Comparison of ENCODE assay signal across 21 cellular contexts in the genomic region with DNA sequence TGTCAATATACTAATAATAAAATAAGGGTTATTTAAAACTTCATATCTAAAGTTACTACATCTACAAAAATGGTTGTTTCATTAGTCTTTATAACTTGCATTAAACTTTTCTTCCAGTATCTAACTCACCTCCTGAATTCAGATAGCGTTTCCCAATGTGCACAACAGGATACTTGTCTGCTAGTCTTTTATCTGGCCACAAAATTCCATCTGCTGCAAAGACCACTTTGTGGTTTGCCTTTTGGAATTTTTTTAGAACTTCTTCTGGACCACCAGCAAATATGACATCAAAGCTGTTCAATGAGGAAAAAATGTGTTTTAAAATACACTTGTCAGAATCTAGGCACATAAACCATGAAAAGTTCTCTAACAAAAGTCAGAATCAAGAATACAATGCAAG. TPM values are rescaled to one million over a fixed set of nuclear protein-coding genes. Genes with fewer than 3 reads are reported as not detected.
"Had no signal": no experiment of that assay in that cellular context is flagged by ENCODE, and none has a peak within 500 bp of the region (broad histone marks: within the 10 kb centered on the region; RNA-seq: fewer than 3 reads in every experiment).

No MANE protein-coding gene starts in this region.

- H3K27ac ChIP-seq: coronary artery, hepatocyte, neutrophil, psoas muscle, skin epidermis had no signal

- DNase-seq: effector CD4-positive, alpha-beta T cell; endodermal cell; erythroblast; foreskin melanocyte; head of caudate nucleus; kidney; left colon; mammary epithelial cell; naive thymus-derived CD4-positive, alpha-beta T cell; nephron progenitor cell; psoas muscle; retina; stimulated activated CD4-positive, alpha-beta T cell treated with anti-CD3 and anti-CD28 coated beads, Interleukin-2, amount 100 ng/mL, for 48 hours; stimulated activated naive CD4-positive, alpha-beta T cell treated with Interleukin-2 at 50 U/mL for 16 hours; trophoblast cell had no signal

- H3K36me3 ChIP-seq: neutrophil had no signal

- H3K4me3 ChIP-seq: coronary artery, hepatocyte, psoas muscle, skin epidermis had no signal

- H3K4me2 ChIP-seq: hepatocyte had no signal

- H3K9me3 ChIP-seq: neutrophil, psoas muscle had no signal

- ATAC-seq: left colon; naive thymus-derived CD4-positive, alpha-beta T cell; psoas muscle; sciatic nerve had no signal

- FAIRE-seq: endothelial cell of umbilical vein, kidney had no signal

- H2AFZ ChIP-seq: hepatocyte had no signal

- H3K4me1 ChIP-seq: psoas muscle had no signal

- H3K27me3 ChIP-seq: hepatocyte, neutrophil had no signal

RNA-seq across cellular contexts. Expression of gene PLOD2, which starts 50.8 kb away (rescaled TPM):
- polyA plus RNA-seq: naive thymus-derived CD4-positive, alpha-beta T cell had no signal
